8 cellular contexts compared by ENCODE assay signal in the genomic region with DNA sequence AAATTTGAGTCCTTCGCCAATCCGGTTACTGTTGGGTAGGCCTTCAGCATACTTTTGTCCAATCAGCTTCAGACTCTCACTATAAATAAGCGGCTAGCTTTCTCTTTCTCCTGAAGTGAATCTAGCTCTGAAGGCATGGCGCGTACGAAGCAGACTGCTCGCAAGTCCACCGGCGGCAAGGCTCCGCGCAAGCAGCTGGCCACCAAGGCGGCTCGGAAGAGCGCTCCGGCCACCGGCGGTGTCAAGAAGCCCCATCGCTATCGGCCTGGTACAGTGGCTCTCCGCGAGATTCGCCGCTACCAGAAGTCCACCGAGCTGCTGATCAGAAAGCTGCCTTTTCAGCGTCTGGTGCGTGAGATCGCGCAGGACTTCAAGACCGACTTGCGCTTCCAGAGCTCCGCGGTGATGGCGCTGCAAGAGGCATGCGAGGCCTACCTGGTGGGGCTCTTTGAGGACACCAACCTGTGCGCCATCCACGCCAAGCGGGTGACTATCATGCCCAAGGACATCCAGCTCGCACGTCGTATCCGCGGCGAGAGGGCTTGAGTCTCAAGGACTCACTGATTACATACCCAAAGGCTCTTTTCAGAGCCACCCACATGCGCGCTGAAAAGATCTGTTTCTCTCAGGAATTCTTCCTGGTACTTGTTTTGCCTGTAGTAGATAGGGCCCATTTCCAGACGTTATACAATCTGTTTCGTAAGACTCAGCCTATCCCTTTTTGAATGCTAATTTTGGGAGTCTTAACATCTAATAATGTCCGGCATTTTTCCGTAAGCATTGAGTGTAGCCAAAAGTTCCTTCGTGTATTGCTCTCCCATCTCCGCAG.
DNase-seq lines count a peak whose midpoint lies in the region; ATAC-seq and TF ChIP-seq lines count a peak whose summit lies in the region.

No MANE protein-coding gene starts in this region.

- no peaks in the 10 kb centered on the region for H4K20me1 ChIP-seq in OCI-LY3 (ENCODE audit: insufficient read depth, low read length)

- H2AFZ ChIP-seq in OCI-LY3 (ENCODE audit: low read depth, low read length) = no peak overlapping the region

- peak overlapping the region; percentile 96 for H3K4me2 ChIP-seq in OCI-LY3 (ENCODE audit: low read length)

- WGBS in HUES64 = under 1% methylated on average over 51 of the region's 51 CpGs
- WGBS in esophagus muscularis mucosa = 1% methylated on average over 40 of the region's 51 CpGs

- TF ChIP-seq POLR2A in esophagus muscularis mucosa (IDR thresholded peaks at IDR 0.05; ENCODE audit: low read depth) = peak; percentile 71

- H3K9ac ChIP-seq in HUES64 (ENCODE audit: low read depth, low read length) (peak overlapping the region; percentile 96), OCI-LY3 (ENCODE audit: low read length) (peak overlapping the region; percentile 98), muscle layer of colon (ENCODE audit: low read length) (peak overlapping the region; percentile 44), stomach smooth muscle (ENCODE audit: low read length in 2 of 2) (peak overlapping the region; percentile 73 to 76)

- DNase-seq in Caki2 (ENCODE audit: low read depth) (peak; percentile 93), esophagus muscularis mucosa (ENCODE audit: extremely low spot score) (no peak)
- peak; percentile 79 to 81 for DNase-seq in activated T-cell treated with anti-CD3 and anti-CD28 coated beads, Interleukin-2, amount 50 U/mL, for 48 hours

- H3K4me1 ChIP-seq in HUES64 (ENCODE audit: insufficient read depth, low read length) (peaks cover 30% of the 10 kb centered on the region), OCI-LY3 (ENCODE audit: low read length) (peaks cover 45% of the 10 kb centered on the region), esophagus muscularis mucosa (peaks cover 9 to 42% (median 31%) of the 10 kb centered on the region in 4 donors), muscle layer of colon (ENCODE audit: insufficient read depth, low read length) (peaks cover 12% of the 10 kb centered on the region), stomach smooth muscle (ENCODE audit: control insufficient read depth, insufficient read depth, low read length) (peaks cover 23% of the 10 kb centered on the region)

- ATAC-seq in GM21423 (IDR thresholded peaks at IDR 0.05; ENCODE audit: unreplicated experiment) = peak; percentile 31

- intact Hi-C loops in esophagus muscularis mucosa (cut with DNase I) = no loop called here

- H3K27ac ChIP-seq in HUES64 (ENCODE audit: low read depth, low read length) (peak overlapping the region; percentile 91), OCI-LY3 (ENCODE audit: low read length) (peak overlapping the region; percentile 99), esophagus muscularis mucosa (replicated peaks in 1 of 4) (peak overlapping the region; percentile 78 to 91 (median 86)), muscle layer of colon (ENCODE audit: low read depth, low read length) (peak overlapping the region; percentile 79), stomach smooth muscle (ENCODE audit: low read length) (peak overlapping the region; percentile 91)

- H3K79me2 ChIP-seq in OCI-LY3 (ENCODE audit: low read length) = no peaks in the 10 kb centered on the region; the same call in 1 of the 2 replicates

- H3K4me3 ChIP-seq in HUES64 (ENCODE audit: low read length) = peak overlapping the region; percentile 78
- peak overlapping the region; percentile 87 for H3K4me3 ChIP-seq in OCI-LY3 (ENCODE audit: low read length)
- H3K4me3 ChIP-seq in esophagus muscularis mucosa = peak overlapping the region; percentile 56 to 71 (median 58)
- H3K4me3 ChIP-seq in muscle layer of colon (ENCODE audit: low read depth in 1 of 2, low read length in 2 of 2) = peak overlapping the region; percentile 39 to 75
- peak overlapping the region; percentile 79 to 91 for H3K4me3 ChIP-seq in stomach smooth muscle (ENCODE audit: low read length in 2 of 2)

- H3K9me3 ChIP-seq in HUES64 (ENCODE audit: insufficient read depth, low read depth, low read length) (no peaks in the 10 kb centered on the region), OCI-LY3 (ENCODE audit: insufficient read depth, low read length) (peaks cover 4% of the 10 kb centered on the region; the same call in 1 of the 2 replicates), esophagus muscularis mucosa (no peaks in the 10 kb centered on the region), muscle layer of colon (ENCODE audit: low read length) (no peaks in the 10 kb centered on the region), stomach smooth muscle (ENCODE audit: control insufficient read depth in 2 of 2, low read length in 2 of 2) (no peaks in the 10 kb centered on the region)

- H3K27me3 ChIP-seq in HUES64 (ENCODE audit: insufficient read depth, low read length) (no peaks in the 10 kb centered on the region), OCI-LY3 (ENCODE audit: low read depth, low read length) (no peaks in the 10 kb centered on the region), esophagus muscularis mucosa (peaks cover 0 to 45% (median 22%) of the 10 kb centered on the region in 4 donors), muscle layer of colon (ENCODE audit: control insufficient read depth in 1 of 2, insufficient read depth in 2 of 2, low read length in 2 of 2) (peaks cover 10 to 27% of the 10 kb centered on the region in 2 donors), stomach smooth muscle (ENCODE audit: control insufficient read depth in 1 of 2, insufficient read depth in 2 of 2, low read length in 2 of 2) (peaks cover 15 to 17% of the 10 kb centered on the region in 2 donors)

- in situ Hi-C loops in Caki2 (cut with HindIII; ENCODE audit: low pct_unique_long_range_greater_than_20kb, low sequenced_read_pairs) = no loop called here

- no peak; the same call in 1 of the 2 replicates for TF ChIP-seq CTCF in OCI-LY3 (IDR thresholded peaks at IDR 0.05; ENCODE audit: low read depth, low read length)
- TF ChIP-seq CTCF in esophagus muscularis mucosa (IDR thresholded peaks at IDR 0.05) = peak in 1 of 3 experiments; percentile 3

- H3K36me3 ChIP-seq in HUES64 (ENCODE audit: insufficient read depth, low read length) (no peaks in the 10 kb centered on the region), OCI-LY3 (replicated peaks; ENCODE audit: low read depth, low read length) (peaks cover 4% of the 10 kb centered on the region), esophagus muscularis mucosa (no peaks in the 10 kb centered on the region), muscle layer of colon (ENCODE audit: insufficient read depth, low read length) (no peaks in the 10 kb centered on the region), stomach smooth muscle (ENCODE audit: control insufficient read depth in 2 of 2, insufficient read depth in 2 of 2, low read length in 2 of 2) (no peaks in the 10 kb centered on the region)

- no peak for TF ChIP-seq EP300 in esophagus muscularis mucosa (IDR thresholded peaks at IDR 0.05)

Comparison
In these comparisons a context has a peak if more than half of its experiments do, and no peak if none do; other contexts are left out.
1. H3K9ac ChIP-seq: peak in every context shown above with its lines; median percentile 98 in OCI-LY3; 96 in HUES64; 74 in stomach smooth muscle; 44 in muscle layer of colon.